1 cellular context compared by ENCODE assay signal in the genomic region with DNA sequence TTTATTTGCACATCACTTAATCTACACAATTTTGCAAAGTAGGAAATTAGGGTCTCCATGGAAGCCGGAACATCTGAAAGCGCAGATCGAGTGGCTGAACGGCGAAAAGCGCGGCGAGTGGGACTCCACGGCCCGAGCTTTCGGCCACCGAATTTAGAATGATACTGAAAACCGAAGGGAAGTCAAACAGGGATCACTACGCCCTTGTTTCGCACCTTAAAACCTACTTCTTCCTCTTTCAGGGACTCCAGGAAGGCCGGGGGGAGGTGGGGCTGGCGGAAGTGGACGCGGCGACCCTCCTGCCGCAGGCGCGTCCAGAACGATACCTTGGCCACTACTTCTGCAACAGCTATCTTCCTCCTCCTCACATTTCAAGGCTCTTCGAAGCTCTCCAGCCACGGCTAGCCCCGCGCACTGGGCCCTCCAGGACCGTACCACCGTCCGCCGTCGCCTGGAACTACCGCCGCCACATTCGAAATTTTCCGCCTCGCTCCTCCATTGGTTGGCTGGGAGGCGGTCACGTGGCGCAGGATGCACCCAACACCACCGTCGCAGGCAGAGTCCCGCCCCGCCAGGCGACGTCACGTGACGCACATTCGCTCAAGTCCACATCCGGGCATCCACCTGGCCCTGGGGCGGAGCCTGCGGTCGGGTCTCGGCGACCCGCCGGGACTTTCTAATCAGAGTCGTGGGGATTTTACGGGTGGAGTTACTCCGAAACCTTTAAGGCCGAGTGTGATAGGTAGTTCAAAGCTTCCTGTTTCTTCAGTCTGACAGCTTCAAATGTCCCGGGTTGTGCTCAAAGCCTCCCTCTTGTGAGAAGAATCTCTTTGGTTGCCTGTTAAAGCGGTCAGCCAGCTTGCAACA.
TF ChIP-seq lines count a peak whose summit lies in the region.

Gene SGO1, minus strand, starts transcription at position 474 of the 867 bp plus-strand sequence. CDS start 2,179 bp downstream, outside the sequence.

TF ChIP-seq in WTC11, 78 proteins besides CTCF, POLR2A, EP300 and RAD21 (continued from another document and continues in another):
- TF ChIP-seq PREB (CRISPR knock-in tag; IDR thresholded peaks at IDR 0.05; ENCODE audit: borderline replicate concordance) (no peak), NFE2L1 (CRISPR knock-in tag; IDR thresholded peaks at IDR 0.05) (peak; percentile 83; the same call in 1 of the 2 replicates), AR (CRISPR knock-in tag; IDR thresholded peaks at IDR 0.05) (no peak), NR2C2 (CRISPR knock-in tag; IDR thresholded peaks at IDR 0.05) (no peak), EMX1 (CRISPR knock-in tag; IDR thresholded peaks at IDR 0.05) (no peak), SP1 (CRISPR knock-in tag; conservative IDR thresholded peaks at IDR 0.05) (peak; percentile 71), NFYB (CRISPR knock-in tag; conservative IDR thresholded peaks at IDR 0.05; ENCODE audit: low read depth) (peak; percentile 84), ZNF416 (CRISPR knock-in tag; IDR thresholded peaks at IDR 0.05) (no peak), ZNF232 (CRISPR knock-in tag; IDR thresholded peaks at IDR 0.05) (no peak), TEAD1 (CRISPR knock-in tag; IDR thresholded peaks at IDR 0.05) (0 out of 2 replicates have a peak, but pooled peaks have one; percentile 85), PRRX2 (CRISPR knock-in tag; IDR thresholded peaks at IDR 0.05) (no peak), NR3C1 (CRISPR knock-in tag; conservative IDR thresholded peaks at IDR 0.05; ENCODE audit: low read depth) (no peak), TCF7 (CRISPR knock-in tag; IDR thresholded peaks at IDR 0.05; ENCODE audit: low read depth) (no peak), FOXP4 (CRISPR knock-in tag; IDR thresholded peaks at IDR 0.05) (peak; percentile 68), JUN (CRISPR knock-in tag; IDR thresholded peaks at IDR 0.05) (no peak), AFF4 (CRISPR knock-in tag; IDR thresholded peaks at IDR 0.05; ENCODE audit: borderline replicate concordance) (no peak), ZNF138 (CRISPR knock-in tag; conservative IDR thresholded peaks at IDR 0.05) (no peak), ZNF671 (CRISPR knock-in tag; IDR thresholded peaks at IDR 0.05) (no peak), CREB1 (CRISPR knock-in tag; IDR thresholded peaks at IDR 0.05) (no peak), E2F1 (CRISPR knock-in tag; IDR thresholded peaks at IDR 0.05) (no peak)
- TF ChIP-seq, protein P1, sequence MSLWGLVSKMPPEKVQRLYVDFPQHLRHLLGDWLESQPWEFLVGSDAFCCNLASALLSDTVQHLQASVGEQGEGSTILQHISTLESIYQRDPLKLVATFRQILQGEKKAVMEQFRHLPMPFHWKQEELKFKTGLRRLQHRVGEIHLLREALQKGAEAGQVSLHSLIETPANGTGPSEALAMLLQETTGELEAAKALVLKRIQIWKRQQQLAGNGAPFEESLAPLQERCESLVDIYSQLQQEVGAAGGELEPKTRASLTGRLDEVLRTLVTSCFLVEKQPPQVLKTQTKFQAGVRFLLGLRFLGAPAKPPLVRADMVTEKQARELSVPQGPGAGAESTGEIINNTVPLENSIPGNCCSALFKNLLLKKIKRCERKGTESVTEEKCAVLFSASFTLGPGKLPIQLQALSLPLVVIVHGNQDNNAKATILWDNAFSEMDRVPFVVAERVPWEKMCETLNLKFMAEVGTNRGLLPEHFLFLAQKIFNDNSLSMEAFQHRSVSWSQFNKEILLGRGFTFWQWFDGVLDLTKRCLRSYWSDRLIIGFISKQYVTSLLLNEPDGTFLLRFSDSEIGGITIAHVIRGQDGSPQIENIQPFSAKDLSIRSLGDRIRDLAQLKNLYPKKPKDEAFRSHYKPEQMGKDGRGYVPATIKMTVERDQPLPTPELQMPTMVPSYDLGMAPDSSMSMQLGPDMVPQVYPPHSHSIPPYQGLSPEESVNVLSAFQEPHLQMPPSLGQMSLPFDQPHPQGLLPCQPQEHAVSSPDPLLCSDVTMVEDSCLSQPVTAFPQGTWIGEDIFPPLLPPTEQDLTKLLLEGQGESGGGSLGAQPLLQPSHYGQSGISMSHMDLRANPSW (CRISPR knock-in tag; conservative IDR thresholded peaks at IDR 0.05; ENCODE audit: low read depth), result no peak
- TF ChIP-seq, protein P2, sequence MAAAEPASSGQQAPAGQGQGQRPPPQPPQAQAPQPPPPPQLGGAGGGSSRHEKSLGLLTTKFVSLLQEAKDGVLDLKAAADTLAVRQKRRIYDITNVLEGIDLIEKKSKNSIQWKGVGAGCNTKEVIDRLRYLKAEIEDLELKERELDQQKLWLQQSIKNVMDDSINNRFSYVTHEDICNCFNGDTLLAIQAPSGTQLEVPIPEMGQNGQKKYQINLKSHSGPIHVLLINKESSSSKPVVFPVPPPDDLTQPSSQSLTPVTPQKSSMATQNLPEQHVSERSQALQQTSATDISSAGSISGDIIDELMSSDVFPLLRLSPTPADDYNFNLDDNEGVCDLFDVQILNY (CRISPR knock-in tag; IDR thresholded peaks at IDR 0.05), result peak; percentile 85
- TF ChIP-seq, protein P3, sequence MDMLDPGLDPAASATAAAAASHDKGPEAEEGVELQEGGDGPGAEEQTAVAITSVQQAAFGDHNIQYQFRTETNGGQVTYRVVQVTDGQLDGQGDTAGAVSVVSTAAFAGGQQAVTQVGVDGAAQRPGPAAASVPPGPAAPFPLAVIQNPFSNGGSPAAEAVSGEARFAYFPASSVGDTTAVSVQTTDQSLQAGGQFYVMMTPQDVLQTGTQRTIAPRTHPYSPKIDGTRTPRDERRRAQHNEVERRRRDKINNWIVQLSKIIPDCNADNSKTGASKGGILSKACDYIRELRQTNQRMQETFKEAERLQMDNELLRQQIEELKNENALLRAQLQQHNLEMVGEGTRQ (CRISPR knock-in tag; IDR thresholded peaks at IDR 0.05), result peak; percentile 100
- TF ChIP-seq, protein P4, sequence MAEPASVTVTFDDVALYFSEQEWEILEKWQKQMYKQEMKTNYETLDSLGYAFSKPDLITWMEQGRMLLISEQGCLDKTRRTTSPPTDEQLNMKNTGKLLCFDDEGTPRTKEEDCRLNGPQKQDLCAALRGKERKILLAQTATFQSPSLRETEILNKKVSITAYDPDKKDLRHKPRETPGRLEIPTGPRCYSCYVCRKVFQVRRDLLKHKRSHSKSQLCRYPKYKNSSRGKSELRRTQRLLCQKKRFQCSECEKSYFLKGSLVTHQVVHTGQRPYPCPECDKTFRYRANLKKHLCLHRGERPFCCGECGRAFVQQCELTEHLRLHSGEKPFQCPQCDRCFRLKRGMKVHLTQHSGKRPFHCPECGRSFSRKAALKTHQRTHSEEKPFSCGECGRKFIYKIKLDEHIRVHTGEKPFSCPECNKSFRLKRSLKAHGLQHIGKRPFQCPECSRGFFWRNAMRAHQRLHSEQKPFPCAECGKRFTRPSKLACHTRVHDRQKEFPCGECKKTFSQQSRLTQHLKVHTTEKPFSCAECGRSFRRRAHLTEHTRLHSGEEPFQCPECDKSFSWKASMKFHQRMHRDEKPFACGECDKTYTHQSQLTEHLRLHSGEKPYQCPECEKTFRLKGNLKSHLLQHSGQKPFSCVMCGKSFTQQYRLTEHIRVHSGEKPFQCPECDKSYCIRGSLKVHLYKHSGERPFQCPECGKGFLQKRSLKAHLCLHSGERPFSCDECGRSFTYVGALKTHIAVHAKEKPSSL (CRISPR knock-in tag; conservative IDR thresholded peaks at IDR 0.05), result no peak
- TF ChIP-seq, protein P5, sequence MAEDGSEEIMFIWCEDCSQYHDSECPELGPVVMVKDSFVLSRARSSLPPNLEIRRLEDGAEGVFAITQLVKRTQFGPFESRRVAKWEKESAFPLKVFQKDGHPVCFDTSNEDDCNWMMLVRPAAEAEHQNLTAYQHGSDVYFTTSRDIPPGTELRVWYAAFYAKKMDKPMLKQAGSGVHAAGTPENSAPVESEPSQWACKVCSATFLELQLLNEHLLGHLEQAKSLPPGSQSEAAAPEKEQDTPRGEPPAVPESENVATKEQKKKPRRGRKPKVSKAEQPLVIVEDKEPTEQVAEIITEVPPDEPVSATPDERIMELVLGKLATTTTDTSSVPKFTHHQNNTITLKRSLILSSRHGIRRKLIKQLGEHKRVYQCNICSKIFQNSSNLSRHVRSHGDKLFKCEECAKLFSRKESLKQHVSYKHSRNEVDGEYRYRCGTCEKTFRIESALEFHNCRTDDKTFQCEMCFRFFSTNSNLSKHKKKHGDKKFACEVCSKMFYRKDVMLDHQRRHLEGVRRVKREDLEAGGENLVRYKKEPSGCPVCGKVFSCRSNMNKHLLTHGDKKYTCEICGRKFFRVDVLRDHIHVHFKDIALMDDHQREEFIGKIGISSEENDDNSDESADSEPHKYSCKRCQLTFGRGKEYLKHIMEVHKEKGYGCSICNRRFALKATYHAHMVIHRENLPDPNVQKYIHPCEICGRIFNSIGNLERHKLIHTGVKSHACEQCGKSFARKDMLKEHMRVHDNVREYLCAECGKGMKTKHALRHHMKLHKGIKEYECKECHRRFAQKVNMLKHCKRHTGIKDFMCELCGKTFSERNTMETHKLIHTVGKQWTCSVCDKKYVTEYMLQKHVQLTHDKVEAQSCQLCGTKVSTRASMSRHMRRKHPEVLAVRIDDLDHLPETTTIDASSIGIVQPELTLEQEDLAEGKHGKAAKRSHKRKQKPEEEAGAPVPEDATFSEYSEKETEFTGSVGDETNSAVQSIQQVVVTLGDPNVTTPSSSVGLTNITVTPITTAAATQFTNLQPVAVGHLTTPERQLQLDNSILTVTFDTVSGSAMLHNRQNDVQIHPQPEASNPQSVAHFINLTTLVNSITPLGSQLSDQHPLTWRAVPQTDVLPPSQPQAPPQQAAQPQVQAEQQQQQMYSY (CRISPR knock-in tag; IDR thresholded peaks at IDR 0.05), result no peak
